ENCODE assay signal across 8 cellular contexts in the genomic region with DNA sequence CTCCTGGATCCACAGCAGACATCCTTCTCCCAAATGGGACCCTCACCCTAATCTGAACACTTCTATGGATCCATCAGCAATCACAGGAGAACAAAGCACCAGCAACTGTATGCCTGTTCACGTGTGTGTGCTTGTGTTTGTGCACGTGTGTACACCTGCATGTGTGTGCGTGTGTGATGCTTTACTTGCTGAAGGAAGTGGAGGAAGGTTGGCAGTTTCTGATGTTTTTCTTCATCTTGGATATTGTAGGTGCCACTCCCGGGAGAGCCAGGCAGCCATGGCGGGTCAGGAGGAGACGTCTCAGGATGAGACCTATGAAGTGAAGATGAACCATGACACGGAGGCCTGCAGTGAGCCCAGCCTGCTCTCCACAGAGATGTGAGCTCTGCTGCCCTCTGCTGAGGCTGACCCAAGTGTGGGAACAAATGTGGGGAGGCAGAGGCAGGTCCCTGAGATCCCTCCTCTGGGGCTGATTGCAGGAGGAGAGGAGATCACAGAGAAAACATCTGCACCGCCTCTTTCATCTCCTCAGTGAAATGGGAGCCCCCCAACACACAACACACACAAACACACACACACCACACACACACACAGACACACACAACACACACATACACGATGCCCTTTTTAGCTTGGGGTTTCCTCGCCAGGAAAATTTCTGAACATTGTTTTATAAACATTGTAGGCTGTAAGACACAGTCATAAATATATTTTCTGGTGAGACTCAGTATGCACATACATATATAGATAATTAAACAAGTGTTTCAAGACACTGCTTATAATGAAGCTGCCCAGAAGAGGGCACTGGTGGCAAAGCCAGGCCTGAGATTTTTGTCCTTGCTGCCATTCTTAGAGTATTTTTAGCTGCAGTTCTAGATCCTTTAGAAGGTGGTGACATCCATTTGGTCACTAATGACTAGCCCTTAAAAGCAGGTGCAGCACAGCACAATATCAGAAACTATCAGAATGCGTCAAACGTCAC.
A peak's percentile ranks its signal among the peaks of the same experiment; 100 is the strongest.
DNase-seq lines count a peak whose midpoint lies in the region; ATAC-seq, FAIRE-seq and TF ChIP-seq lines count a peak whose summit lies in the region.

No MANE protein-coding gene starts in this region.

- no peaks in the 10 kb centered on the region for H4K20me1 ChIP-seq in OCI-LY3 (ENCODE audit: insufficient read depth, low read length)

- peak; percentile 50 for DNase-seq in CD1c-positive myeloid dendritic cell (ENCODE audit: extremely low spot score)
- DNase-seq in H7, result peak; percentile 79
- DNase-seq in activated naive CD8-positive, alpha-beta T cell treated with anti-CD3 and anti-CD28 coated beads, Interleukin-2, amount 50 U/mL, for 24 hours, result no peak
- DNase-seq in iPS DF 19.7 (ENCODE audit: low read depth, low spot score), result peak; percentile 38
- no peak for DNase-seq in frontal cortex (ENCODE audit: low spot score in 2 of 2)

- ATAC-seq in activated naive CD8-positive, alpha-beta T cell treated with anti-CD3 and anti-CD28 coated beads, Interleukin-2, amount 50 U/mL, for 24 hours, result peak; percentile 20
- no peak for ATAC-seq in GM21515 (IDR thresholded peaks at IDR 0.05; ENCODE audit: unreplicated experiment)

- H3K4me3 ChIP-seq in H7 (ENCODE audit: insufficient read depth, low read depth, low read length) (no peak overlapping the region), OCI-LY3 (ENCODE audit: low read length) (no peak overlapping the region), stomach smooth muscle (ENCODE audit: low read length in 2 of 2) (no peak overlapping the region)

- peaks cover 9% of the 10 kb centered on the region for H3K4me1 Mint-ChIP-seq in activated naive CD8-positive, alpha-beta T cell treated with anti-CD3 and anti-CD28 coated beads, Interleukin-2, amount 50 U/mL, for 24 hours

- no peaks in the 10 kb centered on the region for H3K27me3 Mint-ChIP-seq in activated naive CD8-positive, alpha-beta T cell treated with anti-CD3 and anti-CD28 coated beads, Interleukin-2, amount 50 U/mL, for 24 hours

- H2AFZ ChIP-seq in OCI-LY3 (ENCODE audit: low read depth, low read length), result no peak overlapping the region

- H3K27ac ChIP-seq in OCI-LY3 (ENCODE audit: low read length) (no peak overlapping the region), stomach smooth muscle (ENCODE audit: low read length) (peak overlapping the region; percentile 64)

- H3K27ac Mint-ChIP-seq in activated naive CD8-positive, alpha-beta T cell treated with anti-CD3 and anti-CD28 coated beads, Interleukin-2, amount 50 U/mL, for 24 hours, result peak overlapping the region; percentile 49

- H3K36me3 Mint-ChIP-seq in activated naive CD8-positive, alpha-beta T cell treated with anti-CD3 and anti-CD28 coated beads, Interleukin-2, amount 50 U/mL, for 24 hours (ENCODE audit: low read depth), result no peaks in the 10 kb centered on the region

- H3K4me2 ChIP-seq in OCI-LY3 (ENCODE audit: low read length), result no peak overlapping the region

- peaks cover 11% of the 10 kb centered on the region for H3K4me1 ChIP-seq in OCI-LY3 (ENCODE audit: low read length)
- H3K4me1 ChIP-seq in stomach smooth muscle (ENCODE audit: control insufficient read depth, insufficient read depth, low read length), result peaks cover 4% of the 10 kb centered on the region

- FAIRE-seq in frontal cortex (lab: Jason Lieb, UNC), result no peak

- H3K4me3 Mint-ChIP-seq in activated naive CD8-positive, alpha-beta T cell treated with anti-CD3 and anti-CD28 coated beads, Interleukin-2, amount 50 U/mL, for 24 hours, result no peak overlapping the region

- peak; percentile 70 for TF ChIP-seq CTCF in OCI-LY3 (IDR thresholded peaks at IDR 0.05; ENCODE audit: low read depth, low read length)

- no peaks in the 10 kb centered on the region for H3K36me3 ChIP-seq in H7 (replicated peaks; ENCODE audit: control insufficient read depth, insufficient read depth, low read length)
- H3K36me3 ChIP-seq in OCI-LY3 (replicated peaks; ENCODE audit: low read depth, low read length), result no peaks in the 10 kb centered on the region
- peaks cover 36 to 56% of the 10 kb centered on the region in 2 donors for H3K36me3 ChIP-seq in stomach smooth muscle (ENCODE audit: control insufficient read depth in 2 of 2, insufficient read depth in 2 of 2, low read length in 2 of 2)

- H3K79me2 ChIP-seq in OCI-LY3 (ENCODE audit: low read length), result no peaks in the 10 kb centered on the region

- no peaks in the 10 kb centered on the region for H3K27me3 ChIP-seq in H7 (ENCODE audit: control insufficient read depth, insufficient read depth, low read length)
- no peaks in the 10 kb centered on the region for H3K27me3 ChIP-seq in OCI-LY3 (ENCODE audit: low read depth, low read length)
- no peaks in the 10 kb centered on the region for H3K27me3 ChIP-seq in stomach smooth muscle (ENCODE audit: control insufficient read depth in 1 of 2, insufficient read depth in 2 of 2, low read length in 2 of 2)

- H3K9me3 Mint-ChIP-seq in activated naive CD8-positive, alpha-beta T cell treated with anti-CD3 and anti-CD28 coated beads, Interleukin-2, amount 50 U/mL, for 24 hours, result peaks cover 3% of the 10 kb centered on the region

- H3K9me3 ChIP-seq in OCI-LY3 (ENCODE audit: insufficient read depth, low read length), result no peaks in the 10 kb centered on the region
- no peaks in the 10 kb centered on the region for H3K9me3 ChIP-seq in stomach smooth muscle (ENCODE audit: control insufficient read depth in 2 of 2, low read length in 2 of 2)

- H3K9ac ChIP-seq in OCI-LY3 (ENCODE audit: low read length), result no peak overlapping the region
- no peak overlapping the region for H3K9ac ChIP-seq in stomach smooth muscle (ENCODE audit: low read length in 2 of 2)

Comparison
In these comparisons a context has a peak if more than half of its experiments do, and no peak if none do; other contexts are left out.
1. DNase-seq: peak in CD1c-positive myeloid dendritic cell (single experiment), H7 (single experiment) and iPS DF 19.7 (single experiment); none in activated naive CD8-positive, alpha-beta T cell treated with anti-CD3 and anti-CD28 coated beads, Interleukin-2, amount 50 U/mL, for 24 hours (single experiment) and frontal cortex (0 of 2).